In genomic region chr5:138661342-138661975, GRCh38 we compare ENCODE assay signal across 1 cellular context.
TF ChIP-seq lines count a peak whose summit lies in the region.

No MANE protein-coding gene starts in this region.

TF ChIP-seq in HepG2, 621 proteins besides CTCF, POLR2A, EP300 and RAD21 (continued from another document):
- TF ChIP-seq TFDP2 (CRISPR knock-in tag; IDR thresholded peaks at IDR 0.05) (no peak), MYNN (CRISPR knock-in tag; IDR thresholded peaks at IDR 0.05; ENCODE audit: low read depth) (no peak), PAF1 (CRISPR knock-in tag; IDR thresholded peaks at IDR 0.05) (no peak), SETDB1 (CRISPR knock-in tag; IDR thresholded peaks at IDR 0.05; ENCODE audit: borderline replicate concordance) (no peak), ZFYVE20 (CRISPR knock-in tag; IDR thresholded peaks at IDR 0.05; ENCODE audit: borderline replicate concordance, low read depth) (no peak), NFYC (CRISPR knock-in tag; IDR thresholded peaks at IDR 0.05) (no peak)
